Comparison of ENCODE assay signal across 13 cellular contexts in the genomic region with DNA sequence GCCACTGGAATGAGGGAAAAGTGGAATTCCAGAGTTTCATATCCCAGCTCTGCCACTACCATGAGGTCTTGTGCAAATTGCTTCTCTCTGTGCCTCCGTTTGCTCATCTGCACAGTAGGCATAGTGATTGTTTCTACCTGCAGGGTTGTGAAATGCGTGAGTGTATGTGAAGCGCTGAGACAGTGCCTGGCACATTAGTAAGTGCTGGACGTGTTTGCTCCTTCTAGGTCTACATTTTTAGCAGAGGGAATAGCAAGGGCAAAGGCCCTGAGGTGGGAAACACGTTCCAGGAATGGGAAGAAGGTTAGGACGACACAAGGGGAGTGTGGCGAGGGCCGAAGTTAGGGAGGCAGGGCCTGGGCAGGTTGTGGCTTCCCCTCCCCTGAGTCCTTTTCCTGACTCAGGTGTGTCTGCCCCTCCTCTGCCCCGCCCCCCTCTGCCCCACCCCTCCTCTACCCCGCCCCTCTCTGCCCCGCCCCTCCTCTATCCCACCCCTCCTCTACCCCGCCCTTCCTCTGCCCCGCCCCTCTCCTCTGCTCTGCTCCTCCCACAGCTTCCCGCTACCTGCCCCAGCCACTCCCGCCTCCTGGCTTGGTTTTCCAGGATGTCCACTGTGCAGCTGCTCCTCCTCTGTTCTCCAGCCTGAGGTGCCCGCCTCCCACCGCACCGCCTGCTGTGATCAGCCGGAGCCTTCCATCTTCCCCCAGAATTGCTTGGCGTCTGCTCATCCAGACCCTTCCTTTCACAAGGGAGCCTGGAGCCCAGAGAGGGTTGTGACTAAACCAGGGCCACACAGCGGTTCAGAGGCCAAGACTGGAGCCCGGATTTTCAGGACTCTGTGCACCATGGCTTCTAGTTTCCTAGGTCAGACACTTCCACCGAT. TPM values are rescaled to one million over a fixed set of nuclear protein-coding genes. Genes with fewer than 3 reads are reported as not detected.
DNase-seq lines count a peak whose midpoint lies in the region; ATAC-seq and TF ChIP-seq lines count a peak whose summit lies in the region.
"Had no signal": no experiment of that assay in that cellular context is flagged by ENCODE, and none has a peak within 500 bp of the region (broad histone marks: within the 10 kb centered on the region; RNA-seq: fewer than 3 reads in every experiment).

No MANE protein-coding gene starts in this region.

- WGBS in lung, 2 donors, result 78 to 80% methylated on average over 20 of the region's 23 CpGs

- peak overlapping the region in 1 of 2 donors; percentile 59 for H3K27ac ChIP-seq in lung (ENCODE audit: low read depth in 1 of 2, low read length in 1 of 2)
- H3K27ac ChIP-seq: HL-60, left ventricle myocardium inferior had no signal

- H3K27me3 ChIP-seq in lung (ENCODE audit: control insufficient read depth, insufficient read depth), result no peaks in the 10 kb centered on the region

- no peaks in the 10 kb centered on the region for H3K4me1 Mint-ChIP-seq in Calu3 (ENCODE audit: low read depth, unreplicated experiment)
- peaks cover 26% of the 10 kb centered on the region for H3K4me1 Mint-ChIP-seq in WTC11
- peaks cover 11% of the 10 kb centered on the region for H3K4me1 Mint-ChIP-seq in activated naive CD8-positive, alpha-beta T cell treated with anti-CD3 and anti-CD28 coated beads for 36 hours

- H3K27me3 Mint-ChIP-seq in Calu3 (ENCODE audit: unreplicated experiment) (no peaks in the 10 kb centered on the region), WTC11 (ENCODE audit: low read depth) (peaks cover 11% of the 10 kb centered on the region)
- H3K27me3 Mint-ChIP-seq in activated naive CD8-positive, alpha-beta T cell treated with anti-CD3 and anti-CD28 coated beads for 36 hours, result peaks cover 3% of the 10 kb centered on the region

- H3K36me3 ChIP-seq in lung (ENCODE audit: control insufficient read depth in 2 of 2, insufficient read depth in 2 of 2, low read length in 2 of 2), result no peaks in the 10 kb centered on the region
- H3K36me3 ChIP-seq: left ventricle myocardium inferior had no signal

- peaks cover 0 to 2% of the 10 kb centered on the region in 2 donors for H3K4me1 ChIP-seq in lung (ENCODE audit: control insufficient read depth in 2 of 2, insufficient read depth in 2 of 2, low read length in 2 of 2)
- H3K4me1 ChIP-seq: left ventricle myocardium inferior had no signal

- no peak overlapping the region for H3K4me3 Mint-ChIP-seq in Calu3 (ENCODE audit: low read depth, unreplicated experiment)
- peak overlapping the region; percentile 56 for H3K4me3 Mint-ChIP-seq in WTC11
- no peak overlapping the region for H3K4me3 Mint-ChIP-seq in activated naive CD8-positive, alpha-beta T cell treated with anti-CD3 and anti-CD28 coated beads for 36 hours
- H3K4me3 Mint-ChIP-seq: CD4-positive, alpha-beta memory T cell had no signal

- H3K36me3 Mint-ChIP-seq in Calu3 (ENCODE audit: insufficient read depth, unreplicated experiment) (no peaks in the 10 kb centered on the region), WTC11 (peaks cover 6% of the 10 kb centered on the region)
- H3K36me3 Mint-ChIP-seq in activated naive CD8-positive, alpha-beta T cell treated with anti-CD3 and anti-CD28 coated beads for 36 hours, result no peaks in the 10 kb centered on the region

- no peak overlapping the region for H3K27ac Mint-ChIP-seq in Calu3 (ENCODE audit: unreplicated experiment)
- H3K27ac Mint-ChIP-seq in WTC11, result no peak overlapping the region
- H3K27ac Mint-ChIP-seq in activated naive CD8-positive, alpha-beta T cell treated with anti-CD3 and anti-CD28 coated beads for 36 hours, result no peak overlapping the region
- H3K27ac Mint-ChIP-seq: CD4-positive, alpha-beta memory T cell had no signal

- ATAC-seq in WTC11 (peak; percentile 83), lung (ENCODE audit: insufficient read depth, low FRiP score) (peak; percentile 60), GM21390 (IDR thresholded peaks at IDR 0.05; ENCODE audit: unreplicated experiment) (no peak), GM21360 (IDR thresholded peaks at IDR 0.05; ENCODE audit: unreplicated experiment) (no peak)

- TF ChIP-seq CTCF in Calu3 (IDR thresholded peaks at IDR 0.05; ENCODE audit: unreplicated experiment), result no peak
- TF ChIP-seq CTCF in WTC11 (IDR thresholded peaks at IDR 0.05), result no peak
- no peak for TF ChIP-seq CTCF in lung (IDR thresholded peaks at IDR 0.05; ENCODE audit: control extremely low read depth, extremely low read depth)

- POLR2A ChIA-PET in WTC11 (lab: Charles Lee), result no interaction called here

- peak; percentile 63 for DNase-seq in Calu3
- DNase-seq in NCI-H146 treated with DMSO at 0.1 percent for 48 hours (lab: John Stamatoyannopoulos, UW; ENCODE audit: unreplicated experiment), result peak; percentile 12
- peak; percentile 91 for DNase-seq in WTC11 (ENCODE audit: low spot score)
- peak; percentile 81 for DNase-seq in lung (ENCODE audit: low spot score)
- no peak for DNase-seq in putamen (ENCODE audit: low spot score)
- no peak for DNase-seq in activated naive CD8-positive, alpha-beta T cell treated with anti-CD3 and anti-CD28 coated beads for 36 hours
- DNase-seq: activated CD4-positive, CD25-positive, alpha-beta regulatory T cell; activated naive CD4-positive, alpha-beta T cell treated with anti-CD3 and anti-CD28 coated beads, Interleukin-2, amount 50 U/mL, for 16 hours; CD4-positive, alpha-beta memory T cell; left ventricle myocardium inferior had no signal

- CTCF ChIA-PET in Calu3 (lab: Charles Lee) (no interaction called here), WTC11 (lab: Charles Lee) (interaction anchor here (0.8 to 1.8 kb wide), 4 partner anchors 10 to 52 kb away, joined by 3 to 12 read pairs (median 6); no protein-coding TSS in a partner anchor)

- intact Hi-C loops in Calu3 (cut with micrococcal nuclease; ENCODE audit: unreplicated experiment), result no loop called here

- no peak overlapping the region for H3K4me3 ChIP-seq in lung
- H3K4me3 ChIP-seq: left ventricle myocardium inferior had no signal

- H3K9me3 Mint-ChIP-seq in Calu3 (ENCODE audit: low read depth, unreplicated experiment), result no peaks in the 10 kb centered on the region
- peaks cover 10% of the 10 kb centered on the region for H3K9me3 Mint-ChIP-seq in WTC11
- H3K9me3 Mint-ChIP-seq in activated naive CD8-positive, alpha-beta T cell treated with anti-CD3 and anti-CD28 coated beads for 36 hours, result no peaks in the 10 kb centered on the region

- H3K9me3 ChIP-seq in lung (ENCODE audit: control insufficient read depth in 2 of 2, insufficient read depth in 1 of 2, low read length in 1 of 2), result no peaks in the 10 kb centered on the region

- BruUV-seq in Calu3 (replicated peaks; lab: Mats Ljungman, UMichigan), result no TSS peak

TF ChIP-seq in WTC11, 78 proteins besides CTCF, POLR2A, EP300 and RAD21:
- TF ChIP-seq AFF4 (CRISPR knock-in tag; IDR thresholded peaks at IDR 0.05; ENCODE audit: borderline replicate concordance) (no peak), SP1 (CRISPR knock-in tag; conservative IDR thresholded peaks at IDR 0.05) (peak; percentile 70), GTF2I (CRISPR knock-in tag; conservative IDR thresholded peaks at IDR 0.05) (0 out of 2 replicates have a peak, but pooled peaks have one; percentile 41), EMX1 (CRISPR knock-in tag; IDR thresholded peaks at IDR 0.05) (no peak), ZNF121 (CRISPR knock-in tag; IDR thresholded peaks at IDR 0.05) (peak; percentile 68; the same call in 1 of the 2 replicates)

RNA-seq across cellular contexts. Expression of gene SMAD6, which starts 31.1 kb away (rescaled TPM):
- total RNA-seq in Calu3 (2022) (49.6 and 58.6 TPM in 2 replicates), WTC11 (2021) (9.2 to 13.9 TPM (median 10.4 TPM) in 3 replicates), lung (10 to 100 TPM; 62.3 to 67.9 TPM)
- polyA plus RNA-seq in lung, result 10 to 100 TPM; 24.2 to 56.0 TPM
- total RNA-seq in activated naive CD8-positive, alpha-beta T cell treated with anti-CD3 and anti-CD28 coated beads for 36 hours, result under 1 TPM; 0.04 to 0.10 TPM
- polyA plus RNA-seq: CD4-positive, alpha-beta memory T cell had no signal

Comparison
In these comparisons a context has a peak if more than half of its experiments do, and no peak if none do; other contexts are left out.
1. DNase-seq: peak in Calu3 (single experiment), NCI-H146 treated with DMSO at 0.1 percent for 48 hours (single experiment), WTC11 (single experiment) and lung (single experiment); none in putamen (single experiment) and activated naive CD8-positive, alpha-beta T cell treated with anti-CD3 and anti-CD28 coated beads for 36 hours (single experiment).
2. ATAC-seq: peak in WTC11 (single experiment) and lung (single experiment); none in GM21390 (single experiment) and GM21360 (single experiment).